In the genomic region with DNA sequence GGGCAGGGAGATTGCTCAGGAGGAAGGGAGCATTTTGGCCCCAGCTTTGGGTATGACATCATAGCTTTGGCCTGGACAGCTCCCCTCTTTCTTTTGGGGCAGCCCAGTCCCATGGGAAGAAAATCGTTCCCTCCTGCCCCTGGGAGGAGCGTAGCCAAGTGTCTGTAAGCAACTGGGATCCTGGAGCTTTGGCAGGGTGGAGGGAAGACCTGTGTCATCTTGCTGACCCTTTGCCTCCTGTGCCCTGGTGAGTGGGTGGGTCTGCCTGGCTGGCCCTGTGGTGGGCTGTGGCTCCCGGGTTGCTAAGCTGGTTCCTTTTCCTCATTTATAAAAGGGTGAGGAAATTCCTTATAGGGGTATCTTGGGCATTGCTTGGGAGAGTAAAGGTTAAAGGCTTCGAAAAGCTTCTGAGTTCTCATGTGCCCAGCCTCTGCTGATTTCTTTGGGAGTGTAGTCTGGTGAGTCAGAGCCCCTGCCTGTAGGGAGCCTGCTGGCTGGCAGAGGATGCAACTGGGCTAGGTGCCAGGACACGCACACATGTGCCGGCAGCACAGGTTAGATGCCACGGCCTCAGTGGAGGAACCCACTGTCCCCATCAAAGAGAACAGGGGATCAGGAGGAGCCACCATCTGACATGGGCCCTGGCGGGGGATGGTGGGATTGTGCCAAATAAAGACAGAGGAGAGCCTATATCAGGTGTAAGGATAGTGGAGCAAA, we compare ENCODE assay signal across 10 cellular contexts.
DNase-seq lines count a peak whose midpoint lies in the region; ATAC-seq, FAIRE-seq and TF ChIP-seq lines count a peak whose summit lies in the region.
"Had no signal": no experiment of that assay in that cellular context is flagged by ENCODE, and none has a peak within 500 bp of the region (broad histone marks: within the 10 kb centered on the region; RNA-seq: fewer than 3 reads in every experiment).

No MANE protein-coding gene starts in this region.

- H3K4me3 ChIP-seq in HCT116 (replicated peaks in 1 of 2; ENCODE audit: low read depth in 1 of 2, low read length in 2 of 2): no peak overlapping the region
- no peak overlapping the region for H3K4me3 ChIP-seq in astrocyte (ENCODE audit: insufficient read depth, low read depth, low read length)
- no peak overlapping the region for H3K4me3 ChIP-seq in heart right ventricle
- H3K4me3 ChIP-seq in skin epidermis: no peak overlapping the region

- H3K27ac Mint-ChIP-seq in astrocyte (ENCODE audit: unreplicated experiment): no peak overlapping the region
- H3K27ac Mint-ChIP-seq in T-helper 2 cell treated with Interferon-gamma antibody and Interleukin-4, amounts not matched to agents 5 μg/mL and 100 μg/mL, for 36 hours: no peak overlapping the region
- H3K27ac Mint-ChIP-seq: activated naive CD4-positive, alpha-beta T cell treated with anti-CD3 and anti-CD28 coated beads, Interleukin-2, amount 50 U/mL, for 24 hours had no signal

- H3K79me2 ChIP-seq in HCT116 (ENCODE audit: insufficient read depth, low read length): no peaks in the 10 kb centered on the region
- H3K79me2 ChIP-seq in astrocyte (ENCODE audit: insufficient read depth, low read length): no peaks in the 10 kb centered on the region

- H3K9me3 Mint-ChIP-seq in astrocyte (ENCODE audit: unreplicated experiment): peaks cover 2% of the 10 kb centered on the region
- H3K9me3 Mint-ChIP-seq in T-helper 2 cell treated with Interferon-gamma antibody and Interleukin-4, amounts not matched to agents 5 μg/mL and 100 μg/mL, for 36 hours: no peaks in the 10 kb centered on the region
- H3K9me3 Mint-ChIP-seq: activated naive CD4-positive, alpha-beta T cell treated with anti-CD3 and anti-CD28 coated beads, Interleukin-2, amount 50 U/mL, for 24 hours had no signal

- H3K9me3 ChIP-seq in HCT116 (ENCODE audit: control insufficient read depth in 1 of 2, insufficient read depth in 1 of 2, low read depth in 1 of 2, low read length in 2 of 2): no peaks in the 10 kb centered on the region
- no peaks in the 10 kb centered on the region for H3K9me3 ChIP-seq in astrocyte (ENCODE audit: insufficient read depth, low read depth, low read length)
- no peaks in the 10 kb centered on the region for H3K9me3 ChIP-seq in heart right ventricle

- H3K36me3 ChIP-seq in HCT116 (ENCODE audit: control insufficient read depth in 1 of 2, insufficient read depth in 2 of 2, low read length in 2 of 2) (no peaks in the 10 kb centered on the region; a peak in 1 of 4 replicates), astrocyte (ENCODE audit: insufficient read depth, low read length) (no peaks in the 10 kb centered on the region), heart right ventricle (peaks cover 0 to 85% (median 36%) of the 10 kb centered on the region in 9 donors)

- H3K36me3 Mint-ChIP-seq in astrocyte (ENCODE audit: low read depth, unreplicated experiment): peaks cover 20% of the 10 kb centered on the region
- H3K36me3 Mint-ChIP-seq in T-helper 2 cell treated with Interferon-gamma antibody and Interleukin-4, amounts not matched to agents 5 μg/mL and 100 μg/mL, for 36 hours (ENCODE audit: low read depth): no peaks in the 10 kb centered on the region
- H3K36me3 Mint-ChIP-seq: activated naive CD4-positive, alpha-beta T cell treated with anti-CD3 and anti-CD28 coated beads, Interleukin-2, amount 50 U/mL, for 24 hours had no signal

- 53 to 61% methylated on average over 8 of the region's 8 CpGs for WGBS in heart right ventricle, 2 donors

- TF ChIP-seq POLR2A in HCT116 (IDR thresholded peaks at IDR 0.05; ENCODE audit: borderline replicate concordance, extremely low read depth, insufficient read depth, insufficient read length): no peak

- H3K27ac ChIP-seq in HCT116 (ENCODE audit: low read depth, low read length): peak overlapping the region; percentile 60
- no peak overlapping the region for H3K27ac ChIP-seq in astrocyte (ENCODE audit: low read depth, low read length)
- H3K27ac ChIP-seq in heart right ventricle: peak overlapping the region; percentile 46 to 75 (median 68)
- H3K27ac ChIP-seq in skin epidermis: peak overlapping the region in 12 of 21 experiments; percentile 8 to 74 (median 55)

- RAD21 ChIA-PET in HCT116 (lab: Charles Lee; ENCODE audit: low non-redundant PET in 1 of 2, low total read pairs in 2 of 2, uncharacterized antibody in 2 of 2, unreplicated experiment in 2 of 2): no interaction called here

- peak; percentile 86 for ATAC-seq in HCT116
- peak in 7 of 8 donors; percentile 30 to 88 (median 79) for ATAC-seq in heart right ventricle
- ATAC-seq in HG03565 (IDR thresholded peaks at IDR 0.05; ENCODE audit: unreplicated experiment): no peak
- no peak for ATAC-seq in GM18868 (IDR thresholded peaks at IDR 0.05; ENCODE audit: unreplicated experiment)

- intact Hi-C loops in HCT116 (cut with micrococcal nuclease): no loop called here
- intact Hi-C loops in heart right ventricle (cut with DNase I): no loop called here

- H3K9ac ChIP-seq in HCT116 (ENCODE audit: low read length): peak overlapping the region; percentile 18
- no peak overlapping the region for H3K9ac ChIP-seq in astrocyte (ENCODE audit: low read length)

- CTCF ChIA-PET in HCT116 (lab: Charles Lee): interaction anchor here (0.6 to 2.4 kb wide), 5 partner anchors 9 to 130 kb away, joined by 3 to 9 read pairs (median 3); no protein-coding TSS in a partner anchor

- DNase-seq in HCT116 (ENCODE audit: low read depth, low spot score) (peak; percentile 42), astrocyte (ENCODE audit: low read depth) (peak; percentile 40), heart right ventricle (peak; percentile 53 to 67)
- DNase-seq in T-helper 2 cell treated with Interferon-gamma antibody and Interleukin-4, amounts not matched to agents 5 μg/mL and 100 μg/mL, for 36 hours (ENCODE audit: low spot score): no peak
- DNase-seq in activated CD4-positive, alpha-beta T cell treated with anti-CD3 and anti-CD28 coated beads, Interleukin-2, amount 50 U/mL, for 4 hours: no peak
- DNase-seq: stimulated activated CD4-positive, alpha-beta T cell treated with anti-CD3 and anti-CD28 coated beads, Interleukin-12 subunit alpha, Interleukin-12 subunit beta, amount 100 ng/mL, for 4 hours had no signal

- H3K4me2 ChIP-seq in HCT116 (ENCODE audit: low read length): peak overlapping the region; percentile 62
- no peak overlapping the region for H3K4me2 ChIP-seq in astrocyte (ENCODE audit: low read length)

- no peaks in the 10 kb centered on the region for H3K4me1 Mint-ChIP-seq in astrocyte (ENCODE audit: low read depth, unreplicated experiment)
- no peaks in the 10 kb centered on the region for H3K4me1 Mint-ChIP-seq in T-helper 2 cell treated with Interferon-gamma antibody and Interleukin-4, amounts not matched to agents 5 μg/mL and 100 μg/mL, for 36 hours (ENCODE audit: low read depth)
- H3K4me1 Mint-ChIP-seq: activated naive CD4-positive, alpha-beta T cell treated with anti-CD3 and anti-CD28 coated beads, Interleukin-2, amount 50 U/mL, for 24 hours had no signal

- H3K9me2 ChIP-seq in HCT116 (ENCODE audit: insufficient read depth): no peaks in the 10 kb centered on the region

- no peak overlapping the region for H3K4me3 Mint-ChIP-seq in astrocyte (ENCODE audit: unreplicated experiment)
- H3K4me3 Mint-ChIP-seq in T-helper 2 cell treated with Interferon-gamma antibody and Interleukin-4, amounts not matched to agents 5 μg/mL and 100 μg/mL, for 36 hours: no peak overlapping the region
- H3K4me3 Mint-ChIP-seq: activated naive CD4-positive, alpha-beta T cell treated with anti-CD3 and anti-CD28 coated beads, Interleukin-2, amount 50 U/mL, for 24 hours had no signal

- H3K27me3 ChIP-seq in HCT116 (ENCODE audit: insufficient read depth, low read length): no peaks in the 10 kb centered on the region
- no peaks in the 10 kb centered on the region for H3K27me3 ChIP-seq in astrocyte (ENCODE audit: insufficient read depth, low read length)
- H3K27me3 ChIP-seq in heart right ventricle: no peaks in the 10 kb centered on the region

- FAIRE-seq in astrocyte (lab: Jason Lieb, UNC): no peak

- TF ChIP-seq RAD21 in HCT116 (IDR thresholded peaks at IDR 0.05; ENCODE audit: low read depth): no peak

- H3K4me1 ChIP-seq in HCT116 (ENCODE audit: control insufficient read depth in 1 of 2, insufficient read depth in 2 of 2, low read length in 2 of 2): peaks cover 17 to 26% of the 10 kb centered on the region in 2 experiments
- peaks cover 9% of the 10 kb centered on the region for H3K4me1 ChIP-seq in astrocyte (ENCODE audit: insufficient read depth, low read length)
- peaks cover 8 to 55% (median 31%) of the 10 kb centered on the region in 9 donors for H3K4me1 ChIP-seq in heart right ventricle

- H2AFZ ChIP-seq in HCT116 (ENCODE audit: low read depth, low read length, poor library complexity, severe bottlenecking) (no peak overlapping the region), astrocyte (ENCODE audit: low read depth, low read length) (no peak overlapping the region)

- no peaks in the 10 kb centered on the region for H3K27me3 Mint-ChIP-seq in astrocyte (ENCODE audit: low read depth, unreplicated experiment)
- no peaks in the 10 kb centered on the region for H3K27me3 Mint-ChIP-seq in T-helper 2 cell treated with Interferon-gamma antibody and Interleukin-4, amounts not matched to agents 5 μg/mL and 100 μg/mL, for 36 hours (ENCODE audit: low read depth)

- POLR2A ChIA-PET in HCT116 (lab: Charles Lee): no interaction called here

- BruUV-seq in HCT116 (replicated peaks; lab: Mats Ljungman, UMichigan): no TSS peak

- TF ChIP-seq CTCF in HCT116 (IDR thresholded peaks at IDR 0.05 in 2 of 3, conservative IDR thresholded peaks at IDR 0.05 in 1 of 3; ENCODE audit: borderline replicate concordance in 1 of 3, insufficient read depth in 1 of 3, low read depth in 2 of 3, low read length in 2 of 3) (no peak), astrocyte (IDR thresholded peaks at IDR 0.05; ENCODE audit: insufficient read depth, low read depth, low read length) (no peak), heart right ventricle (IDR thresholded peaks at IDR 0.05) (no peak)

- H4K20me1 ChIP-seq in HCT116 (ENCODE audit: insufficient read depth) (no peaks in the 10 kb centered on the region), astrocyte (ENCODE audit: insufficient read depth, low read length) (peaks cover 13% of the 10 kb centered on the region)

TF ChIP-seq in HCT116, 20 proteins besides CTCF, POLR2A, EP300 and RAD21 (continues in another document):
- TF ChIP-seq EGR1 (IDR thresholded peaks at IDR 0.05; ENCODE audit: low read depth): no peak
- no peak; the same call in 1 of the 2 replicates for TF ChIP-seq JUND (IDR thresholded peaks at IDR 0.05)
- no peak; the same call in 1 of the 2 replicates for TF ChIP-seq CBX3 (IDR thresholded peaks at IDR 0.05; ENCODE audit: low read depth)
- peak; percentile 35; the same call in 1 of the 2 replicates for TF ChIP-seq SP1 (IDR thresholded peaks at IDR 0.05; ENCODE audit: low read depth)
- no peak for TF ChIP-seq ZNF274 (IDR thresholded peaks at IDR 0.05; ENCODE audit: low read depth, low read length)
- no peak; the same call in 1 of the 2 replicates for TF ChIP-seq FOSL1 (IDR thresholded peaks at IDR 0.05; ENCODE audit: low read depth)
- no peak for TF ChIP-seq SRF (IDR thresholded peaks at IDR 0.05; ENCODE audit: low read depth)
- TF ChIP-seq, protein P1, sequence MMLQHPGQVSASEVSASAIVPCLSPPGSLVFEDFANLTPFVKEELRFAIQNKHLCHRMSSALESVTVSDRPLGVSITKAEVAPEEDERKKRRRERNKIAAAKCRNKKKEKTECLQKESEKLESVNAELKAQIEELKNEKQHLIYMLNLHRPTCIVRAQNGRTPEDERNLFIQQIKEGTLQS (IDR thresholded peaks at IDR 0.05): no peak

Comparison
In these comparisons a context has a peak if more than half of its experiments do, and no peak if none do; other contexts are left out.
1. ATAC-seq: peak in HCT116 (single experiment) and heart right ventricle (7 of 8); none in HG03565 (single experiment) and GM18868 (single experiment).
2. DNase-seq: peak in HCT116 (single experiment), astrocyte (single experiment) and heart right ventricle (2 of 2); none in T-helper 2 cell treated with Interferon-gamma antibody and Interleukin-4, amounts not matched to agents 5 μg/mL and 100 μg/mL, for 36 hours (single experiment) and activated CD4-positive, alpha-beta T cell treated with anti-CD3 and anti-CD28 coated beads, Interleukin-2, amount 50 U/mL, for 4 hours (0 of 2).